ENCODE assay signal across 23 cellular contexts in genomic region chr5:142056831-142057696, GRCh38. TPM values are rescaled to one million over a fixed set of nuclear protein-coding genes. Genes with fewer than 3 reads are reported as not detected.
DNase-seq lines count a peak whose midpoint lies in the region; ATAC-seq and TF ChIP-seq lines count a peak whose summit lies in the region.
"Had no signal": no experiment of that assay in that cellular context is flagged by ENCODE, and none has a peak within 500 bp of the region (broad histone marks: within the 10 kb centered on the region; RNA-seq: fewer than 3 reads in every experiment).

No MANE protein-coding gene starts in this region.

- DNase-seq in GM23338 (ENCODE audit: low spot score) (no peak), globus pallidus (ENCODE audit: low spot score) (peak; percentile 81), posterior cingulate gyrus (peak in 8 of 10 donors; percentile 16 to 92 (median 48)), heart left ventricle (no peak), stomach (no peak)
- no peak for DNase-seq in activated CD4-positive, alpha-beta T cell treated with anti-CD3 and anti-CD28 coated beads, Interleukin-2, amount 10 ng/mL, durations not matched to agents 24 days and 14 days
- DNase-seq in stimulated activated CD4-positive, alpha-beta T cell treated with anti-CD3 and anti-CD28 coated beads, Interleukin-12 subunit alpha, Interleukin-12 subunit beta, amount 100 ng/mL, for 4 hours = no peak
- DNase-seq: activated CD4-positive, alpha-beta T cell treated with anti-CD3 and anti-CD28 coated beads for 1 hour; activated CD8-positive, alpha-beta memory T cell treated with anti-CD3 and anti-CD28 coated beads, Interleukin-2, amount 10 ng/mL, durations not matched to agents 7 days and 5 days; activated effector memory CD4-positive, alpha-beta T cell treated with anti-CD3 and anti-CD28 coated beads, Interleukin-2, amount 50 U/mL, for 16 hours; amniotic stem cell; HCEC 1CT; kidney; NCI-H1105 treated with DMSO at 0.1 percent for 48 hours; NCI-H524 treated with DMSO at 0.1 percent for 48 hours; stimulated activated naive B cell treated with anti-CD40 and anti-IgM and Interleukin-4, amounts not matched to agents 10 μg/mL and 1 μg/mL and 100 μg/mL, for 72 hours; upper lobe of right lung had no signal

- H2AFZ ChIP-seq in GM23338 = peak overlapping the region; percentile 61; the same call in 1 of the 2 replicates
- H2AFZ ChIP-seq: hepatocyte had no signal

- TF ChIP-seq POLR2A in heart left ventricle (IDR thresholded peaks at IDR 0.05) (no peak), stomach (IDR thresholded peaks at IDR 0.05) (no peak)

- ATAC-seq in GM23338 = no peak
- no peak for ATAC-seq in heart left ventricle
- ATAC-seq: activated CD8-positive, alpha-beta memory T cell treated with anti-CD3 and anti-CD28 coated beads, Interleukin-2, amount 10 ng/mL, durations not matched to agents 7 days and 5 days; stimulated activated naive B cell treated with anti-CD40 and anti-IgM and Interleukin-4, amounts not matched to agents 10 μg/mL and 1 μg/mL and 100 μg/mL, for 72 hours; upper lobe of right lung had no signal

- no peak overlapping the region for H3K4me3 Mint-ChIP-seq in GM23338
- no peak overlapping the region for H3K4me3 Mint-ChIP-seq in activated CD4-positive, alpha-beta T cell treated with anti-CD3 and anti-CD28 coated beads, Interleukin-2, amount 10 ng/mL, durations not matched to agents 24 days and 14 days
- H3K4me3 Mint-ChIP-seq: activated CD8-positive, alpha-beta memory T cell treated with anti-CD3 and anti-CD28 coated beads, Interleukin-2, amount 10 ng/mL, durations not matched to agents 7 days and 5 days; nephron; stimulated activated naive B cell treated with anti-CD40 and anti-IgM and Interleukin-4, amounts not matched to agents 10 μg/mL and 1 μg/mL and 100 μg/mL, for 72 hours had no signal

- H3K36me3 ChIP-seq in GM23338 (ENCODE audit: insufficient read depth) = no peaks in the 10 kb centered on the region
- H3K36me3 ChIP-seq in heart left ventricle = no peaks in the 10 kb centered on the region
- H3K36me3 ChIP-seq in stomach = no peaks in the 10 kb centered on the region
- H3K36me3 ChIP-seq: right atrium auricular region, SJSA1, upper lobe of right lung had no signal

- no peaks in the 10 kb centered on the region for H4K20me1 ChIP-seq in GM23338 (replicated peaks; ENCODE audit: insufficient read depth)

- TF ChIP-seq EP300 in stomach (IDR thresholded peaks at IDR 0.05) = no peak

- intact Hi-C loops in posterior cingulate gyrus (cut with DNase I) = no loop called here
- intact Hi-C loops in heart left ventricle (cut with DNase I) = loop anchor here in 1 of 10 donors (10.0 kb wide), 1 partner anchor 68 kb away; no protein-coding TSS in a partner anchor
- intact Hi-C loops in activated CD4-positive, alpha-beta T cell treated with anti-CD3 and anti-CD28 coated beads, Interleukin-2, amount 10 ng/mL, durations not matched to agents 24 days and 14 days (cut with micrococcal nuclease) = no loop called here
- intact Hi-C loops in stomach (cut with DNase I; ENCODE audit: low total_unique reads) = no loop called here

- H3K9me3 ChIP-seq in heart left ventricle = no peaks in the 10 kb centered on the region
- no peaks in the 10 kb centered on the region for H3K9me3 ChIP-seq in stomach
- H3K9me3 ChIP-seq: right atrium auricular region, SJSA1, upper lobe of right lung had no signal

- H3K4me1 ChIP-seq in GM23338 (ENCODE audit: insufficient read depth) (peaks cover 16% of the 10 kb centered on the region), heart left ventricle (peaks cover 0 to 41% (median 13%) of the 10 kb centered on the region in 12 donors), stomach (peaks cover 0 to 33% (median 11%) of the 10 kb centered on the region in 4 donors)

- H3K4me2 ChIP-seq in GM23338 = peak overlapping the region; percentile 56
- H3K4me2 ChIP-seq: hepatocyte, KMS-11 had no signal

- no peaks in the 10 kb centered on the region for H3K79me2 ChIP-seq in GM23338 (replicated peaks; ENCODE audit: insufficient read depth)
- H3K79me2 ChIP-seq: hepatocyte had no signal

- no peak overlapping the region for H3K27ac Mint-ChIP-seq in GM23338
- H3K27ac Mint-ChIP-seq in activated CD4-positive, alpha-beta T cell treated with anti-CD3 and anti-CD28 coated beads, Interleukin-2, amount 10 ng/mL, durations not matched to agents 24 days and 14 days = no peak overlapping the region
- H3K27ac Mint-ChIP-seq: activated CD8-positive, alpha-beta memory T cell treated with anti-CD3 and anti-CD28 coated beads, Interleukin-2, amount 10 ng/mL, durations not matched to agents 7 days and 5 days; nephron; stimulated activated naive B cell treated with anti-CD40 and anti-IgM and Interleukin-4, amounts not matched to agents 10 μg/mL and 1 μg/mL and 100 μg/mL, for 72 hours had no signal

- no peaks in the 10 kb centered on the region; the same call in 2 of the 3 replicates for H3K9me3 Mint-ChIP-seq in GM23338
- no peaks in the 10 kb centered on the region for H3K9me3 Mint-ChIP-seq in activated CD4-positive, alpha-beta T cell treated with anti-CD3 and anti-CD28 coated beads, Interleukin-2, amount 10 ng/mL, durations not matched to agents 24 days and 14 days
- H3K9me3 Mint-ChIP-seq: nephron; stimulated activated naive B cell treated with anti-CD40 and anti-IgM and Interleukin-4, amounts not matched to agents 10 μg/mL and 1 μg/mL and 100 μg/mL, for 72 hours had no signal

- H3K27ac ChIP-seq in GM23338 (ENCODE audit: low read depth) = no peak overlapping the region
- H3K27ac ChIP-seq in VCaP = peak overlapping the region; percentile 62
- H3K27ac ChIP-seq in heart left ventricle = no peak overlapping the region
- H3K27ac ChIP-seq in stomach = peak overlapping the region in 2 of 5 donors; percentile 27 to 43
- H3K27ac ChIP-seq: hepatocyte, KMS-11, right atrium auricular region, SJSA1, upper lobe of right lung had no signal

- no peaks in the 10 kb centered on the region for H3K36me3 Mint-ChIP-seq in GM23338 (ENCODE audit: low read depth)
- no peaks in the 10 kb centered on the region for H3K36me3 Mint-ChIP-seq in activated CD4-positive, alpha-beta T cell treated with anti-CD3 and anti-CD28 coated beads, Interleukin-2, amount 10 ng/mL, durations not matched to agents 24 days and 14 days (ENCODE audit: low read depth)
- H3K36me3 Mint-ChIP-seq: activated CD8-positive, alpha-beta memory T cell treated with anti-CD3 and anti-CD28 coated beads, Interleukin-2, amount 10 ng/mL, durations not matched to agents 7 days and 5 days; stimulated activated naive B cell treated with anti-CD40 and anti-IgM and Interleukin-4, amounts not matched to agents 10 μg/mL and 1 μg/mL and 100 μg/mL, for 72 hours had no signal

- H3K9me2 ChIP-seq in GM23338 (ENCODE audit: insufficient read depth) = no peaks in the 10 kb centered on the region

- H3K4me3 ChIP-seq in GM23338 (no peak overlapping the region), heart left ventricle (no peak overlapping the region), stomach (no peak overlapping the region)
- H3K4me3 ChIP-seq: hepatocyte, right atrium auricular region, SJSA1, upper lobe of right lung had no signal

- WGBS in heart left ventricle, 4 donors = 76 to 85% (median 82%) methylated on average over 5 of the region's 5 CpGs
- 49 to 63% (median 52%) methylated on average over 5 of the region's 5 CpGs for WGBS in stomach, 5 donors

- TF ChIP-seq CTCF in GM23338 (conservative IDR thresholded peaks at IDR 0.05; ENCODE audit: low read depth in 2 of 2) = no peak
- no peak for TF ChIP-seq CTCF in VCaP (conservative IDR thresholded peaks at IDR 0.05)
- no peak for TF ChIP-seq CTCF in heart left ventricle (IDR thresholded peaks at IDR 0.05)
- TF ChIP-seq CTCF in stomach (IDR thresholded peaks at IDR 0.05) = no peak

- H3K27me3 ChIP-seq in GM23338 (ENCODE audit: insufficient read depth) = no peaks in the 10 kb centered on the region
- H3K27me3 ChIP-seq in heart left ventricle = no peaks in the 10 kb centered on the region
- no peaks in the 10 kb centered on the region for H3K27me3 ChIP-seq in stomach
- H3K27me3 ChIP-seq: hepatocyte, right atrium auricular region, SJSA1, upper lobe of right lung had no signal

- H3K4me1 Mint-ChIP-seq in GM23338 = peaks cover 23% of the 10 kb centered on the region
- peaks cover 8% of the 10 kb centered on the region for H3K4me1 Mint-ChIP-seq in activated CD4-positive, alpha-beta T cell treated with anti-CD3 and anti-CD28 coated beads, Interleukin-2, amount 10 ng/mL, durations not matched to agents 24 days and 14 days

- H3F3A ChIP-seq in GM23338 (replicated peaks; ENCODE audit: low read depth) = no peaks in the 10 kb centered on the region

- no peaks in the 10 kb centered on the region for H3K27me3 Mint-ChIP-seq in GM23338 (ENCODE audit: insufficient read depth, low read depth, poor library complexity)
- no peaks in the 10 kb centered on the region for H3K27me3 Mint-ChIP-seq in activated CD4-positive, alpha-beta T cell treated with anti-CD3 and anti-CD28 coated beads, Interleukin-2, amount 10 ng/mL, durations not matched to agents 24 days and 14 days
- H3K27me3 Mint-ChIP-seq: activated CD8-positive, alpha-beta memory T cell treated with anti-CD3 and anti-CD28 coated beads, Interleukin-2, amount 10 ng/mL, durations not matched to agents 7 days and 5 days had no signal

RNA-seq across cellular contexts. Expression of gene GNPDA1, which starts 44.2 kb away (rescaled TPM):
- total RNA-seq in GM23338 (2014; rRNA removed; shearing (Covaris generic)) = 117 and 149 TPM in 2 replicates
- polyA plus RNA-seq in GM23338 (2016; fragmentation: Nextera tagmentation; extraction: Ambion mirVana) (47.0 and 47.6 TPM in 2 replicates), heart left ventricle (10 to 100 TPM; 13.6 to 16.1 TPM), stomach (10 to 100 TPM; 11.9 to 18.9 (median 12.2) TPM)
- total RNA-seq in heart left ventricle (10 to 100 TPM; 14.1 to 43.0 (median 26.1) TPM), stomach (10 to 100 TPM in 2 of 5 donors, 1 to 10 TPM in 3; 2.7 to 14.1 (median 5.8) TPM)
- 108 and 114 TPM in 2 replicates for total RNA-seq in activated CD4-positive, alpha-beta T cell treated with anti-CD3 and anti-CD28 coated beads, Interleukin-2, amount 10 ng/mL, durations not matched to agents 24 days and 14 days

RNA-seq across cellular contexts. Expression of gene NDFIP1, which starts 51.5 kb away (rescaled TPM):
- 38.1 and 45.0 TPM in 2 replicates for total RNA-seq in GM23338 (2014; rRNA removed; shearing (Covaris generic))
- polyA plus RNA-seq in GM23338 (2016; fragmentation: Nextera tagmentation; extraction: Ambion mirVana) = 21.9 and 24.3 TPM in 2 replicates
- total RNA-seq in heart left ventricle = 10 to 100 TPM; 51.4 to 69.3 (median 62.1) TPM
- polyA plus RNA-seq in heart left ventricle = 10 to 100 TPM; 26.6 to 49.8 TPM
- 114 and 122 TPM in 2 replicates for total RNA-seq in activated CD4-positive, alpha-beta T cell treated with anti-CD3 and anti-CD28 coated beads, Interleukin-2, amount 10 ng/mL, durations not matched to agents 24 days and 14 days
- total RNA-seq in stomach = 100 to 1,000 TPM in 2 of 5 donors, 10 to 100 TPM in 3; 24.5 to 123 (median 42.6) TPM
- polyA plus RNA-seq in stomach = 10 to 100 TPM; 20.2 to 27.8 (median 25.3) TPM

Comparison
In these comparisons a context has a peak if more than half of its experiments do, and no peak if none do; other contexts are left out.
1. DNase-seq: peak in globus pallidus (single experiment) and posterior cingulate gyrus (8 of 10); none in GM23338 (single experiment), heart left ventricle (0 of 5), activated CD4-positive, alpha-beta T cell treated with anti-CD3 and anti-CD28 coated beads, Interleukin-2, amount 10 ng/mL, durations not matched to agents 24 days and 14 days (single experiment), stomach (single experiment) and stimulated activated CD4-positive, alpha-beta T cell treated with anti-CD3 and anti-CD28 coated beads, Interleukin-12 subunit alpha, Interleukin-12 subunit beta, amount 100 ng/mL, for 4 hours (single experiment).